In genomic region chr4:156659570-156659969, GRCh38 we compare ENCODE assay signal across 22 cellular contexts.
"Had no signal": no experiment of that assay in that cellular context is flagged by ENCODE, and none has a peak within 500 bp of the region (broad histone marks: within the 10 kb centered on the region; RNA-seq: fewer than 3 reads in every experiment).

No MANE protein-coding gene starts in this region.

- H3K4me3 ChIP-seq: esophagus muscularis mucosa, lung, ovary, smooth muscle cell, tibial nerve had no signal

- H3K4me1 ChIP-seq: esophagus muscularis mucosa, tibial nerve had no signal

- H3K4me3 Mint-ChIP-seq: dendritic cell treated with granulocyte-macrophage colony-stimulating factor and Interleukin-4, amounts not matched to agents 40 ng/mL and 50 ng/mL, for 4 days; effector memory CD8-positive, alpha-beta T cell; naive thymus-derived CD8-positive, alpha-beta T cell; stimulated activated effector memory CD8-positive, alpha-beta T cell treated with anti-CD3 and anti-CD28 coated beads, Interleukin-12 subunit alpha, Interleukin-12 subunit beta, amount 100 ng/mL, for 72 hours; stimulated activated naive CD8-positive, alpha-beta T cell treated with anti-CD3 and anti-CD28 coated beads, Interleukin-15, Interleukin-2, amounts not matched to agents 100 ng/mL and 50 ng/mL, for 24 hours had no signal

- H3K4me1 Mint-ChIP-seq: naive thymus-derived CD8-positive, alpha-beta T cell; stimulated activated effector memory CD8-positive, alpha-beta T cell treated with anti-CD3 and anti-CD28 coated beads, Interleukin-12 subunit alpha, Interleukin-12 subunit beta, amount 100 ng/mL, for 72 hours had no signal

- H3K27ac ChIP-seq: epithelial cell of prostate, esophagus muscularis mucosa, foreskin keratinocyte, ovary, tibial nerve had no signal

- FAIRE-seq: colon had no signal

- DNase-seq: cerebellar nuclear complex; effector memory CD8-positive, alpha-beta T cell; foreskin keratinocyte; kidney; left colon; left ventricle myocardium superior; mesendoderm; naive thymus-derived CD8-positive, alpha-beta T cell; ovary; right cardiac atrium; stimulated activated CD4-positive, alpha-beta T cell treated with anti-CD3 and anti-CD28 coated beads, Interleukin-2, amount 100 ng/mL, for 48 hours; stimulated activated CD8-positive, alpha-beta memory T cell treated with anti-CD3 and anti-CD28 coated beads, Interleukin-4, amount 100 ng/mL, for 48 hours had no signal

- H3K27ac Mint-ChIP-seq: dendritic cell treated with granulocyte-macrophage colony-stimulating factor and Interleukin-4, amounts not matched to agents 40 ng/mL and 50 ng/mL, for 4 days; effector memory CD8-positive, alpha-beta T cell; progenitor cell of endocrine pancreas; stimulated activated effector memory CD8-positive, alpha-beta T cell treated with anti-CD3 and anti-CD28 coated beads, Interleukin-12 subunit alpha, Interleukin-12 subunit beta, amount 100 ng/mL, for 72 hours; stimulated activated naive CD8-positive, alpha-beta T cell treated with anti-CD3 and anti-CD28 coated beads, Interleukin-15, Interleukin-2, amounts not matched to agents 100 ng/mL and 50 ng/mL, for 24 hours had no signal

- H3K27me3 Mint-ChIP-seq: dendritic cell treated with granulocyte-macrophage colony-stimulating factor and Interleukin-4, amounts not matched to agents 40 ng/mL and 50 ng/mL, for 4 days; effector memory CD8-positive, alpha-beta T cell; naive thymus-derived CD8-positive, alpha-beta T cell; progenitor cell of endocrine pancreas; stimulated activated naive CD8-positive, alpha-beta T cell treated with anti-CD3 and anti-CD28 coated beads, Interleukin-15, Interleukin-2, amounts not matched to agents 100 ng/mL and 50 ng/mL, for 24 hours had no signal

- ATAC-seq: effector memory CD8-positive, alpha-beta T cell; foreskin keratinocyte; left colon; left ventricle myocardium superior; naive thymus-derived CD8-positive, alpha-beta T cell; right cardiac atrium; stimulated activated effector memory CD8-positive, alpha-beta T cell treated with anti-CD3 and anti-CD28 coated beads, Interleukin-12 subunit alpha, Interleukin-12 subunit beta, amount 100 ng/mL, for 72 hours had no signal

- H3K9me3 ChIP-seq: esophagus muscularis mucosa, ovary had no signal

- H3K9me3 Mint-ChIP-seq: dendritic cell treated with granulocyte-macrophage colony-stimulating factor and Interleukin-4, amounts not matched to agents 40 ng/mL and 50 ng/mL, for 4 days had no signal

- H3K36me3 Mint-ChIP-seq: naive thymus-derived CD8-positive, alpha-beta T cell; stimulated activated effector memory CD8-positive, alpha-beta T cell treated with anti-CD3 and anti-CD28 coated beads, Interleukin-12 subunit alpha, Interleukin-12 subunit beta, amount 100 ng/mL, for 72 hours had no signal

- H3K4me2 ChIP-seq: smooth muscle cell had no signal

- H3K36me3 ChIP-seq: esophagus muscularis mucosa, ovary, tibial nerve had no signal

- H3K27me3 ChIP-seq: esophagus muscularis mucosa, foreskin keratinocyte, ovary, tibial nerve had no signal
